Comparison of ENCODE assay signal across 24 cellular contexts in the genomic region with DNA sequence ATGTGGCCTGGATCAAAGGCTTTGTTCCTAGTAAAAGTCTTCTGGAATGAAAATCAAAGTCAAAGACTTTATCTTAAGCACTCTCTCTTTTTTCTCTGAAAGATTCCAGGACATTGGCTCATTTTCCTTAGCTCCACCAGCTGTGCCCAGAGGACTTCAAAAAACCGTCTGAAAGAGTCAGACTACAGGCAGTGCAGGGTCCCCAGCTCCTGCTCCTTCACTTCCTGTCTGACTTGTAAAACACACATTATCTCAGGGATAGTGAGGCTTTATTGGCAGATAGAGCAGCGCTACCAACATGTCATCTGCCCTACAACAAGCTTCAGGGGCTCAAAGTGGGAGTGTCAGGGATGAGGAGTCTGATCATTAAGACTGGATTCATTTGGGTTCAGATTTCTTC.
DNase-seq lines count a peak whose midpoint lies in the region; ATAC-seq and TF ChIP-seq lines count a peak whose summit lies in the region.
"Had no signal": no experiment of that assay in that cellular context is flagged by ENCODE, and none has a peak within 500 bp of the region (broad histone marks: within the 10 kb centered on the region; RNA-seq: fewer than 3 reads in every experiment).

No MANE protein-coding gene starts in this region.

- no peaks in the 10 kb centered on the region for H3K9me3 ChIP-seq in mesodermal cell (ENCODE audit: control insufficient read depth, low read length)
- no peaks in the 10 kb centered on the region for H3K9me3 ChIP-seq in thoracic aorta
- H3K9me3 ChIP-seq: breast epithelium, Caco-2, stomach, transverse colon had no signal

- H3K27ac ChIP-seq in mesodermal cell (ENCODE audit: low read depth, low read length, severe bottlenecking) (peak overlapping the region; percentile 80), thoracic aorta (peak overlapping the region; percentile 22 to 26)
- H3K27ac ChIP-seq: breast epithelium, HL-60, PC-9, stomach had no signal

- no peaks in the 10 kb centered on the region for H3K36me3 Mint-ChIP-seq in brain
- H3K36me3 Mint-ChIP-seq: natural killer cell had no signal

- H3K9me3 Mint-ChIP-seq in brain: no peaks in the 10 kb centered on the region
- H3K9me3 Mint-ChIP-seq: activated T-cell treated with anti-CD3 and anti-CD28 coated beads, Interleukin-2, amount 50 U/mL, for 4 hours; natural killer cell had no signal

- 63 to 80% methylated on average over 1 to 2 of the region's 2 CpGs for WGBS in mesodermal cell (ENCODE audit: insufficient coverage in 2 of 2), 2 experiments

- TF ChIP-seq CTCF in brain (conservative IDR thresholded peaks at IDR 0.05) (no peak), thoracic aorta (IDR thresholded peaks at IDR 0.05) (no peak)

- no peaks in the 10 kb centered on the region for H3K27me3 Mint-ChIP-seq in brain

- H3K27ac Mint-ChIP-seq in brain: peak overlapping the region in 3 of 5 experiments; percentile 36 to 81 (median 64)
- H3K27ac Mint-ChIP-seq: natural killer cell had no signal

- DNase-seq in NCI-H69 (lab: John Stamatoyannopoulos, UW): peak; percentile 66
- DNase-seq in thoracic aorta (ENCODE audit: low spot score): no peak
- no peak for DNase-seq in OCI-M2 (lab: John Stamatoyannopoulos, UW; ENCODE audit: unreplicated experiment)
- DNase-seq: activated CD4-positive, alpha-beta T cell treated with anti-CD3 and anti-CD28 coated beads for 4 hours; activated T-cell treated with anti-CD3 and anti-CD28 coated beads, Interleukin-2, amount 50 U/mL, for 4 hours; C1 segment of cervical spinal cord; Caco-2; DMS79; Kasumi-1; natural killer cell; NCI-H146; NCI-H2107; NCI-H446; PC-9; Right ventricle myocardium superior; stimulated activated CD4-positive, alpha-beta T cell treated with anti-CD3 and anti-CD28 coated beads, Interleukin-2, amount 100 ng/mL, for 24 hours; stomach; transverse colon had no signal

- no peak overlapping the region for H3K4me3 Mint-ChIP-seq in brain
- H3K4me3 Mint-ChIP-seq: activated T-cell treated with anti-CD3 and anti-CD28 coated beads, Interleukin-2, amount 50 U/mL, for 4 hours; natural killer cell had no signal

- peaks cover 50% of the 10 kb centered on the region for H3K36me3 ChIP-seq in mesodermal cell (ENCODE audit: control insufficient read depth, insufficient read depth, low read length)
- H3K36me3 ChIP-seq in thoracic aorta: no peaks in the 10 kb centered on the region
- H3K36me3 ChIP-seq: breast epithelium, stomach, transverse colon had no signal

- H3K4me1 ChIP-seq in mesodermal cell (ENCODE audit: control insufficient read depth, insufficient read depth, low read length, poor library complexity, severe bottlenecking) (peaks cover 24% of the 10 kb centered on the region), thoracic aorta (ENCODE audit: control insufficient read depth in 1 of 2, low read depth in 2 of 2) (peaks cover 11 to 36% of the 10 kb centered on the region in 2 donors)
- H3K4me1 ChIP-seq: breast epithelium, Caco-2, stomach had no signal

- H3K27me3 ChIP-seq in thoracic aorta (replicated peaks; ENCODE audit: insufficient read depth): no peaks in the 10 kb centered on the region
- H3K27me3 ChIP-seq: breast epithelium, stomach, transverse colon had no signal

- peaks cover 42% of the 10 kb centered on the region for H3K4me1 Mint-ChIP-seq in brain
- H3K4me1 Mint-ChIP-seq: natural killer cell had no signal

- ATAC-seq in thoracic aorta (ENCODE audit: insufficient number of reproducible peaks, low FRiP score, low read depth) (no peak), GM21528 (IDR thresholded peaks at IDR 0.05; ENCODE audit: low FRiP score, unreplicated experiment) (no peak), HG03342 (IDR thresholded peaks at IDR 0.05; ENCODE audit: unreplicated experiment) (no peak)
- ATAC-seq: activated T-cell treated with anti-CD3 and anti-CD28 coated beads, Interleukin-2, amount 50 U/mL, for 4 hours; natural killer cell had no signal

- H3K4me3 ChIP-seq in mesodermal cell (ENCODE audit: extremely low read depth, insufficient read depth, low read length, poor library complexity, severe bottlenecking) (no peak overlapping the region), thoracic aorta (no peak overlapping the region)
- H3K4me3 ChIP-seq: breast epithelium, PC-9, stomach, transverse colon had no signal
